8 cellular contexts compared by ENCODE assay signal in genomic region chr22:17969732-17970131, GRCh38. TPM values are rescaled to one million over a fixed set of nuclear protein-coding genes. Genes with fewer than 3 reads are reported as not detected.
DNase-seq lines count a peak whose midpoint lies in the region; ATAC-seq and TF ChIP-seq lines count a peak whose summit lies in the region.

No MANE protein-coding gene starts in this region.

- peak; percentile 33 for ATAC-seq in omental fat pad (ENCODE audit: low FRiP score)

- POLR2A ChIA-PET in BJ (lab: Charles Lee) = no interaction called here

- H3K27me3 ChIP-seq in BJ (ENCODE audit: control insufficient read depth, insufficient read depth, low read length) (no peaks in the 10 kb centered on the region), fibroblast of lung (ENCODE audit: control insufficient read depth, insufficient read depth, low read length) (no peaks in the 10 kb centered on the region)

- DNase-seq in BJ (ENCODE audit: low read depth) (peak; percentile 62), RPMI7951 (ENCODE audit: low read depth) (peak; percentile 82), fibroblast of lung (ENCODE audit: low read depth in 2 of 2) (peak; percentile 97), omental fat pad (ENCODE audit: low spot score) (no peak), NCI-H1417 treated with DMSO at 0.1 percent for 48 hours (lab: John Stamatoyannopoulos, UW) (no peak), G401 (ENCODE audit: low spot score) (no peak), NCI-H1092 (lab: John Stamatoyannopoulos, UW) (no peak)
- DNase-seq in stimulated activated naive CD4-positive, alpha-beta T cell treated with Interleukin-2 at 50 U/mL for 16 hours (lab: John Stamatoyannopoulos, UW) = no peak

- H3K27ac ChIP-seq in fibroblast of lung (ENCODE audit: insufficient read depth, low read length) = peak overlapping the region; percentile 55

- peaks cover 3% of the 10 kb centered on the region for H4K20me1 ChIP-seq in fibroblast of lung (ENCODE audit: control insufficient read depth, extremely low read depth, insufficient read depth, low read length)

- H3K4me2 ChIP-seq in fibroblast of lung (ENCODE audit: extremely low read depth, insufficient read depth, low read length) = no peak overlapping the region

- TF ChIP-seq CTCF in BJ (IDR thresholded peaks at IDR 0.05; ENCODE audit: insufficient read depth, low read depth, low read length) = no peak
- no peak for TF ChIP-seq CTCF in fibroblast of lung (conservative IDR thresholded peaks at IDR 0.05 in 1 of 2, IDR thresholded peaks at IDR 0.05 in 1 of 2; ENCODE audit: low read depth in 1 of 2, low read length in 2 of 2)
- TF ChIP-seq CTCF in omental fat pad (IDR thresholded peaks at IDR 0.05) = no peak

- H3K4me3 ChIP-seq in BJ (ENCODE audit: low read depth, low read length) (no peak overlapping the region), fibroblast of lung (replicated peaks in 1 of 4; ENCODE audit: control extremely low read depth in 1 of 4, insufficient read depth in 1 of 4, low read depth in 3 of 4, low read length in 4 of 4) (no peak overlapping the region)

- no peak overlapping the region for H2AFZ ChIP-seq in fibroblast of lung (ENCODE audit: low read length)

- in situ Hi-C loops in G401 (cut with HindIII; ENCODE audit: low sequenced_read_pairs) = no loop called here

- CTCF ChIA-PET in BJ (lab: Yijun Ruan, JAX) = interaction anchor here (1.3 to 1.6 kb wide), 2 partner anchors 16 to 106 kb away, joined by 3 to 4 read pairs; no protein-coding TSS in a partner anchor

- no peak overlapping the region for H3K9ac ChIP-seq in fibroblast of lung (ENCODE audit: insufficient read depth, low read length)

- H3K9me3 ChIP-seq in fibroblast of lung (ENCODE audit: control insufficient read depth, insufficient read depth, low read depth, low read length) = no peaks in the 10 kb centered on the region

- peaks cover 39% of the 10 kb centered on the region for H3K79me2 ChIP-seq in fibroblast of lung (ENCODE audit: control insufficient read depth, insufficient read depth, low read length)

- H3K36me3 ChIP-seq in BJ (ENCODE audit: control insufficient read depth, insufficient read depth, low read length) (no peaks in the 10 kb centered on the region), fibroblast of lung (ENCODE audit: control insufficient read depth, insufficient read depth, low read length) (no peaks in the 10 kb centered on the region)

- peaks cover 32% of the 10 kb centered on the region for H3K4me1 ChIP-seq in fibroblast of lung (ENCODE audit: control insufficient read depth, extremely low read depth, insufficient read depth, low read length)

RNA-seq across cellular contexts. Expression of gene MICAL3, which starts 54.6 kb away (rescaled TPM):
- 13.4 and 16.4 TPM in 2 replicates for polyA plus RNA-seq in BJ (2011; rRNA removed)
- 18.9 and 20.1 TPM in 2 replicates for polyA minus RNA-seq in BJ (2011; rRNA and poly(A)+ RNA removed)
- total RNA-seq in RPMI7951 (2014; rRNA removed; shearing (Covaris generic)) = 16.0 and 17.0 TPM in 2 replicates
- total RNA-seq in fibroblast of lung = 12.1 and 22.6 TPM in 2 replicates
- polyA plus RNA-seq in fibroblast of lung = 10.8 and 19.2 TPM in 2 replicates
- polyA plus RNA-seq in fibroblast of lung (2012) = 15.0 and 18.4 TPM in 2 replicates
- polyA minus RNA-seq in fibroblast of lung (ENCODE audit: low replicate concordance) = 33.1 and 45.2 TPM in 2 replicates
- 10 to 100 TPM; 23.9 to 49.2 (median 34.5) TPM for total RNA-seq in omental fat pad
- 3.4 and 5.3 TPM in 2 replicates for total RNA-seq in G401 (2014; rRNA removed; shearing (Covaris generic))

Comparison
In these comparisons a context has a peak if more than half of its experiments do, and no peak if none do; other contexts are left out.
1. DNase-seq: peak in BJ (single experiment), RPMI7951 (single experiment) and fibroblast of lung (2 of 2); none in omental fat pad (single experiment), stimulated activated naive CD4-positive, alpha-beta T cell treated with Interleukin-2 at 50 U/mL for 16 hours (single experiment), NCI-H1417 treated with DMSO at 0.1 percent for 48 hours (single experiment), G401 (single experiment) and NCI-H1092 (single experiment).